18 cellular contexts compared by ENCODE assay signal in the genomic region with DNA sequence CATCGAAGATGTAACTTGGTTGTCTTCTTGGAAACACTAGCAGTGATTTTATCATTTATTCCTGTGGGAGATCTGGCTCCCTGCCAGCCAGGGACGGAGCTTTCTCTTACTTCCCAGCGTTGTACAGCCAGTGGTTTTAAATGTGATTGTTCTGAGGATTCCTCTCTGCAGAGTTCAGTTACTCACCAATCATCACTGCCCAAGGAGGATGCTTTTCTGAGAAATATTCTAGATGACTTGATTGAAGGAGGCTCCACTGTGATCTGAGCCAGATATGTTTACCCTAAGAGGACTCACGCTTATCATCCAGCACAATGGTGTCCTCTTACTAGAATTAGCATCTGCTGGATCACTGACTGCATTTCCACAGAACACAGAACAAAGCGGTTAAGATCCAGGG.
"Had no signal": no experiment of that assay in that cellular context is flagged by ENCODE, and none has a peak within 500 bp of the region (broad histone marks: within the 10 kb centered on the region; RNA-seq: fewer than 3 reads in every experiment).

No MANE protein-coding gene starts in this region.

- ATAC-seq: activated CD4-positive, CD25-positive, alpha-beta regulatory T cell treated with anti-CD3 and anti-CD28 coated beads, Interleukin-2, amount 50 U/mL, for 24 hours; esophagus mucosa; gastrocnemius medialis had no signal

- H3K4me3 ChIP-seq: gastrocnemius medialis, left ventricle myocardium inferior, tibial nerve had no signal

- H3K4me3 Mint-ChIP-seq: activated naive CD8-positive, alpha-beta T cell; nephron had no signal

- H3K9me3 ChIP-seq: gastrocnemius medialis, left ventricle myocardium inferior, tibial nerve had no signal

- H3K27ac Mint-ChIP-seq: activated naive CD8-positive, alpha-beta T cell; nephron had no signal

- H3K4me1 Mint-ChIP-seq: nephron had no signal

- H3K4me1 ChIP-seq: gastrocnemius medialis, left ventricle myocardium inferior, tibial nerve had no signal

- H3K36me3 ChIP-seq: gastrocnemius medialis, left ventricle myocardium inferior, tibial nerve had no signal

- DNase-seq: cerebellar nuclear complex; effector CD4-positive, alpha-beta T cell; gastrocnemius medialis; head of caudate nucleus; left ventricle myocardium inferior; mammary epithelial cell; midbrain; posterior cingulate gyrus; retina; stimulated activated CD4-positive, alpha-beta T cell treated with anti-CD3 and anti-CD28 coated beads, Interleukin-12 subunit alpha, Interleukin-12 subunit beta, amount 100 ng/mL, for 4 hours; stimulated activated CD4-positive, alpha-beta T cell treated with anti-CD3 and anti-CD28 coated beads, Interleukin-1b, Interleukin-23, amount 100 ng/mL, for 48 hours; stimulated activated CD8-positive, alpha-beta memory T cell treated with anti-CD3 and anti-CD28 coated beads, Interleukin-4, amount 100 ng/mL, for 48 hours; stimulated activated naive CD4-positive, alpha-beta T cell treated with Interleukin-2 at 50 U/mL for 16 hours had no signal

- H3K27me3 ChIP-seq: gastrocnemius medialis, tibial nerve had no signal
